ENCODE assay signal across 13 cellular contexts in the genomic region with DNA sequence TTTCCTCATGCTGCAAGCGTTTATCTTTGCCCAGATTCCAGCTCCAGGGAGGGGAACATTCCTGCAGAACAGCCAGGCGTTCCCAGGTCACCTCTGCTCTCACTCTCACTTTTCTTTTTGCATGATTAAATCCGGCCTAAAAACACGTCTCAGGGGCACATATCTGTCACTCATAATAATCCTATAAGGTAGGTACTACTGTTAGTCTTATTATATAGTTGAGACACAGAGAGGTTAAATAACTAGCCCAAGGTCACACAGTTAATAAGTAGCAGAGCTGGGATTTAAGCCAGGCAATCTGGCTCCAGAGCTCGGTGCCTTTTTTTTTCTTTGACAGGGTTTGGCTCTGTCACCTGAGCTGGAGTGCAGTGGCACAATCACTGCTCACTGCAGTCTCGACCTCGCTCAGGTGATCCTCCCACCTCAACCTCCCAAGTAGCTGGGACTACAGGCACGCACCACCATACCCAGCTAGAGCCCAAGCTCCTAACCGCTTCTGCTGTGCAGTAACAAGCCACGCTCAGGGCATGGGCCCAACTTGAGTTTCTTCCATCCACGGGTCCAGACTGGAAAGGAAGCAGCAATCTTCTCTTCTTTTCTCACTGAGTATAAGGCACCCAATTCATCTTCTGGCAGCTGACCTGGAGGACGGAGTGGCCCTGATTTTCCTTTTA.
DNase-seq lines count a peak whose midpoint lies in the region; ATAC-seq and TF ChIP-seq lines count a peak whose summit lies in the region.
"Had no signal": no experiment of that assay in that cellular context is flagged by ENCODE, and none has a peak within 500 bp of the region (broad histone marks: within the 10 kb centered on the region; RNA-seq: fewer than 3 reads in every experiment).

No MANE protein-coding gene starts in this region.

- H3K9ac ChIP-seq in trophoblast cell (ENCODE audit: low read length) = no peak overlapping the region
- H3K9ac ChIP-seq: neural progenitor cell had no signal

- DNase-seq in EH (ENCODE audit: low read depth) = peak; percentile 80
- peak in 6 of 7 donors; percentile 50 to 75 (median 70) for DNase-seq in adrenal gland
- DNase-seq in left ventricle myocardium superior = no peak
- peak; percentile 56 to 78 for DNase-seq in trophoblast cell
- no peak for DNase-seq in spleen
- no peak for DNase-seq in activated CD4-positive, alpha-beta T cell treated with anti-CD3 and anti-CD28 coated beads, Interleukin-2, amount 10 ng/mL, durations not matched to agents 24 days and 14 days
- DNase-seq: activated CD4-positive, alpha-beta T cell treated with anti-CD3 and anti-CD28 coated beads for 4 hours; activated naive CD4-positive, alpha-beta T cell treated with anti-CD3 and anti-CD28 coated beads, Interleukin-2, amount 10 ng/mL, durations not matched to agents 7 days and 5 days; CD4-positive, alpha-beta T cell; NCI-H526 treated with DMSO at 0.1 percent for 48 hours had no signal

- peak overlapping the region; percentile 41 for H2BK5ac ChIP-seq in trophoblast cell (ENCODE audit: low read depth, low read length, poor library complexity)

- no peaks in the 10 kb centered on the region for H3K9me3 ChIP-seq in adrenal gland (replicated peaks in 1 of 3)
- no peaks in the 10 kb centered on the region for H3K9me3 ChIP-seq in trophoblast cell (ENCODE audit: insufficient read depth, low read depth, low read length)
- no peaks in the 10 kb centered on the region for H3K9me3 ChIP-seq in spleen

- H3K79me1 ChIP-seq in trophoblast cell (ENCODE audit: low read length) = peaks cover 10% of the 10 kb centered on the region

- no peak overlapping the region for H3K4me2 ChIP-seq in trophoblast cell (ENCODE audit: low read length)
- H3K4me2 ChIP-seq: neural progenitor cell had no signal

- H4K12ac ChIP-seq in trophoblast cell (ENCODE audit: low read depth, low read length) = no peak overlapping the region

- WGBS in adrenal gland, 4 donors = 45 to 53% (median 50%) methylated on average over 12 of the region's 12 CpGs
- no CpG with 5 or more reads among the region's 12 CpGs for WGBS in trophoblast cell (ENCODE audit: extremely low coverage, insufficient coverage, insufficient read length)
- WGBS in spleen, 5 donors = 66 to 84% (median 81%) methylated on average over 12 of the region's 12 CpGs

- no peak overlapping the region for H3K23ac ChIP-seq in trophoblast cell (ENCODE audit: low read length)

- peak overlapping the region; percentile 17 for H4K91ac ChIP-seq in trophoblast cell (ENCODE audit: low read depth, low read length)

- no peak overlapping the region for H3K27ac Mint-ChIP-seq in activated CD4-positive, alpha-beta T cell treated with anti-CD3 and anti-CD28 coated beads, Interleukin-2, amount 10 ng/mL, durations not matched to agents 24 days and 14 days
- H3K27ac Mint-ChIP-seq: CD4-positive, alpha-beta T cell; neural progenitor cell had no signal

- H2BK120ac ChIP-seq in trophoblast cell (ENCODE audit: insufficient read depth, low read length, poor library complexity) = peak overlapping the region; percentile 1

- H3K4me3 Mint-ChIP-seq in activated CD4-positive, alpha-beta T cell treated with anti-CD3 and anti-CD28 coated beads, Interleukin-2, amount 10 ng/mL, durations not matched to agents 24 days and 14 days = no peak overlapping the region
- H3K4me3 Mint-ChIP-seq: activated naive CD4-positive, alpha-beta T cell treated with anti-CD3 and anti-CD28 coated beads, Interleukin-2, amount 10 ng/mL, durations not matched to agents 7 days and 5 days; CD4-positive, alpha-beta T cell; neural progenitor cell had no signal

- peaks cover 6% of the 10 kb centered on the region for H3K9me3 Mint-ChIP-seq in activated CD4-positive, alpha-beta T cell treated with anti-CD3 and anti-CD28 coated beads, Interleukin-2, amount 10 ng/mL, durations not matched to agents 24 days and 14 days
- H3K9me3 Mint-ChIP-seq: activated naive CD4-positive, alpha-beta T cell treated with anti-CD3 and anti-CD28 coated beads, Interleukin-2, amount 10 ng/mL, durations not matched to agents 7 days and 5 days; CD4-positive, alpha-beta T cell; neural progenitor cell had no signal

- no peaks in the 10 kb centered on the region for H3K79me2 ChIP-seq in trophoblast cell (ENCODE audit: control insufficient read depth, insufficient read depth, low read length, poor library complexity)

- H3K27me3 ChIP-seq in adrenal gland = no peaks in the 10 kb centered on the region
- H3K27me3 ChIP-seq in trophoblast cell (ENCODE audit: insufficient read depth, low read length) = no peaks in the 10 kb centered on the region
- no peaks in the 10 kb centered on the region for H3K27me3 ChIP-seq in spleen (replicated peaks in 1 of 7)
- H3K27me3 ChIP-seq: neural progenitor cell had no signal

- H3K4me3 ChIP-seq in adrenal gland (no peak overlapping the region), trophoblast cell (ENCODE audit: low read depth, low read length) (no peak overlapping the region), spleen (no peak overlapping the region)
- H3K4me3 ChIP-seq: neural progenitor cell had no signal

- H3K27me3 Mint-ChIP-seq in activated CD4-positive, alpha-beta T cell treated with anti-CD3 and anti-CD28 coated beads, Interleukin-2, amount 10 ng/mL, durations not matched to agents 24 days and 14 days = no peaks in the 10 kb centered on the region
- H3K27me3 Mint-ChIP-seq: CD4-positive, alpha-beta T cell had no signal

- TF ChIP-seq POLR2A in adrenal gland (IDR thresholded peaks at IDR 0.05) (no peak), spleen (IDR thresholded peaks at IDR 0.05) (no peak)

- H2AK5ac ChIP-seq in trophoblast cell (ENCODE audit: low read length) = peak overlapping the region; percentile 57

- H3K27ac ChIP-seq in adrenal gland (peak overlapping the region in 4 of 5 donors; percentile 9 to 67 (median 39)), trophoblast cell (ENCODE audit: low read depth, low read length) (peak overlapping the region; percentile 39), spleen (peak overlapping the region in 1 of 8 donors; percentile 9)
- H3K27ac ChIP-seq: neural progenitor cell had no signal

- H3K4ac ChIP-seq in trophoblast cell (ENCODE audit: low read depth, low read length) = no peak overlapping the region

- no peak overlapping the region for H2AFZ ChIP-seq in trophoblast cell (ENCODE audit: insufficient read depth, low read length, poor library complexity)
- H2AFZ ChIP-seq: neural progenitor cell had no signal

- TF ChIP-seq CTCF in adrenal gland (IDR thresholded peaks at IDR 0.05) (no peak), spleen (IDR thresholded peaks at IDR 0.05 in 8 of 11, conservative IDR thresholded peaks at IDR 0.05 in 3 of 11) (no peak)

- peak overlapping the region; percentile 37 for H3K18ac ChIP-seq in trophoblast cell (ENCODE audit: low read length)

- no peaks in the 10 kb centered on the region for H3K36me3 ChIP-seq in adrenal gland (replicated peaks in 1 of 2)
- H3K36me3 ChIP-seq in trophoblast cell (ENCODE audit: control insufficient read depth in 1 of 2, insufficient read depth in 2 of 2, low read length in 2 of 2) = no peaks in the 10 kb centered on the region
- no peaks in the 10 kb centered on the region for H3K36me3 ChIP-seq in spleen
- H3K36me3 ChIP-seq: neural progenitor cell had no signal

- peak overlapping the region; percentile 52 for H2BK12ac ChIP-seq in trophoblast cell (ENCODE audit: low read length)

- peak; percentile 76 for ATAC-seq in left ventricle myocardium superior
- ATAC-seq in GM21576 (IDR thresholded peaks at IDR 0.05; ENCODE audit: unreplicated experiment) = no peak
- no peak for ATAC-seq in HG03025 (IDR thresholded peaks at IDR 0.05; ENCODE audit: low FRiP score, unreplicated experiment)

- no peaks in the 10 kb centered on the region for H3K36me3 Mint-ChIP-seq in activated CD4-positive, alpha-beta T cell treated with anti-CD3 and anti-CD28 coated beads, Interleukin-2, amount 10 ng/mL, durations not matched to agents 24 days and 14 days (ENCODE audit: low read depth)
- H3K36me3 Mint-ChIP-seq: activated naive CD4-positive, alpha-beta T cell treated with anti-CD3 and anti-CD28 coated beads, Interleukin-2, amount 10 ng/mL, durations not matched to agents 7 days and 5 days; neural progenitor cell had no signal

- H3K4me1 Mint-ChIP-seq in activated CD4-positive, alpha-beta T cell treated with anti-CD3 and anti-CD28 coated beads, Interleukin-2, amount 10 ng/mL, durations not matched to agents 24 days and 14 days = peaks cover 5% of the 10 kb centered on the region
- H3K4me1 Mint-ChIP-seq: activated naive CD4-positive, alpha-beta T cell treated with anti-CD3 and anti-CD28 coated beads, Interleukin-2, amount 10 ng/mL, durations not matched to agents 7 days and 5 days; neural progenitor cell had no signal

- H3K4me1 ChIP-seq in adrenal gland (replicated peaks in 1 of 2) = peaks cover 9 to 24% of the 10 kb centered on the region in 2 donors
- peaks cover 8 to 9% of the 10 kb centered on the region in 2 experiments for H3K4me1 ChIP-seq in trophoblast cell (ENCODE audit: control insufficient read depth in 1 of 2, insufficient read depth in 2 of 2, low read length in 2 of 2)
- H3K4me1 ChIP-seq in spleen = peaks cover 6 to 52% (median 20%) of the 10 kb centered on the region in 6 donors
- H3K4me1 ChIP-seq: neural progenitor cell had no signal

- peak overlapping the region; percentile 9 for H3K14ac ChIP-seq in trophoblast cell (ENCODE audit: low read length)

- H4K8ac ChIP-seq in trophoblast cell (ENCODE audit: low read depth, low read length) = peak overlapping the region; percentile 10

- intact Hi-C loops in adrenal gland (cut with DNase I) = no loop called here
- intact Hi-C loops in left ventricle myocardium superior (cut with micrococcal nuclease) = no loop called here
- intact Hi-C loops in spleen (cut with DNase I; ENCODE audit: low total_unique reads) = no loop called here
- intact Hi-C loops in activated CD4-positive, alpha-beta T cell treated with anti-CD3 and anti-CD28 coated beads, Interleukin-2, amount 10 ng/mL, durations not matched to agents 24 days and 14 days (cut with micrococcal nuclease) = no loop called here

Comparison
In these comparisons a context has a peak if more than half of its experiments do, and no peak if none do; other contexts are left out.
1. DNase-seq: peak in EH (single experiment), adrenal gland (6 of 7) and trophoblast cell (2 of 2); none in left ventricle myocardium superior (single experiment), spleen (single experiment) and activated CD4-positive, alpha-beta T cell treated with anti-CD3 and anti-CD28 coated beads, Interleukin-2, amount 10 ng/mL, durations not matched to agents 24 days and 14 days (single experiment).